In the genomic region with DNA sequence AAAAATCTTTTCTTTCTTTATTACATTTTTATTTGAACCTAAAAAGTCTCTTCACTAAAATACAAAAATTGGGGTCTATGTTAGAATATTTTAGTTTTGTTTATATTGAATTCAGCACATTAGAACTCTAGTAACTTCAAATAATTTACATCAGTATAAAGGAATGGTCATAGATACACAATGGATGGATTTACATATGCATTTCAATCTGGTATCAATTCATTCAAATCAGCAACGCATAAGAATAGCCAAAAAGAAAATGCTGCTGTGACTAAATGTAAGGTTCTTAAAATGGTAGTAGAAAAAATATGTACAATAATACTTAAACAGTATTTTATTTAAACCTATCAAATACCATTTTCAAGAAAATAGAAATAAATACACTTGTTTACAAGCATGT, we compare ENCODE assay signal across 1 cellular context.
TF ChIP-seq lines count a peak whose summit lies in the region.

No MANE protein-coding gene starts in this region.

TF ChIP-seq in WTC11, 78 proteins besides CTCF, POLR2A, EP300 and RAD21 (continued from another document):
- TF ChIP-seq, protein P1, sequence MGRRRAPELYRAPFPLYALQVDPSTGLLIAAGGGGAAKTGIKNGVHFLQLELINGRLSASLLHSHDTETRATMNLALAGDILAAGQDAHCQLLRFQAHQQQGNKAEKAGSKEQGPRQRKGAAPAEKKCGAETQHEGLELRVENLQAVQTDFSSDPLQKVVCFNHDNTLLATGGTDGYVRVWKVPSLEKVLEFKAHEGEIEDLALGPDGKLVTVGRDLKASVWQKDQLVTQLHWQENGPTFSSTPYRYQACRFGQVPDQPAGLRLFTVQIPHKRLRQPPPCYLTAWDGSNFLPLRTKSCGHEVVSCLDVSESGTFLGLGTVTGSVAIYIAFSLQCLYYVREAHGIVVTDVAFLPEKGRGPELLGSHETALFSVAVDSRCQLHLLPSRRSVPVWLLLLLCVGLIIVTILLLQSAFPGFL (CRISPR knock-in tag; IDR thresholded peaks at IDR 0.05; ENCODE audit: borderline replicate concordance): no peak
- TF ChIP-seq, protein P2, sequence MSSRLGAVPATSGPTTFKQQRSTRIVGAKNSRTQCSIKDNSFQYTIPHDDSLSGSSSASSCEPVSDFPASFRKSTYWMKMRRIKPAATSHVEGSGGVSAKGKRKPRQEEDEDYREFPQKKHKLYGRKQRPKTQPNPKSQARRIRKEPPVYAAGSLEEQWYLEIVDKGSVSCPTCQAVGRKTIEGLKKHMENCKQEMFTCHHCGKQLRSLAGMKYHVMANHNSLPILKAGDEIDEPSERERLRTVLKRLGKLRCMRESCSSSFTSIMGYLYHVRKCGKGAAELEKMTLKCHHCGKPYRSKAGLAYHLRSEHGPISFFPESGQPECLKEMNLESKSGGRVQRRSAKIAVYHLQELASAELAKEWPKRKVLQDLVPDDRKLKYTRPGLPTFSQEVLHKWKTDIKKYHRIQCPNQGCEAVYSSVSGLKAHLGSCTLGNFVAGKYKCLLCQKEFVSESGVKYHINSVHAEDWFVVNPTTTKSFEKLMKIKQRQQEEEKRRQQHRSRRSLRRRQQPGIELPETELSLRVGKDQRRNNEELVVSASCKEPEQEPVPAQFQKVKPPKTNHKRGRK (CRISPR knock-in tag; IDR thresholded peaks at IDR 0.05; ENCODE audit: borderline replicate concordance): 0 out of 2 replicates have a peak, but pooled peaks have one; percentile 49
- TF ChIP-seq NFE2L1 (CRISPR knock-in tag; IDR thresholded peaks at IDR 0.05) (peak; percentile 73), SP1 (CRISPR knock-in tag; conservative IDR thresholded peaks at IDR 0.05) (0 out of 2 replicates have a peak, but pooled peaks have one; percentile 46), MXD4 (CRISPR knock-in tag; IDR thresholded peaks at IDR 0.05; ENCODE audit: borderline replicate concordance) (no peak), ZNF423 (CRISPR knock-in tag; IDR thresholded peaks at IDR 0.05) (no peak), NR3C1 (CRISPR knock-in tag; conservative IDR thresholded peaks at IDR 0.05; ENCODE audit: low read depth) (0 out of 2 replicates have a peak, but pooled peaks have one; percentile 46)
